ENCODE assay signal across 9 cellular contexts in genomic region chr10:77163670-77164348, GRCh38.
DNase-seq lines count a peak whose midpoint lies in the region; ATAC-seq and TF ChIP-seq lines count a peak whose summit lies in the region.
"Had no signal": no experiment of that assay in that cellular context is flagged by ENCODE, and none has a peak within 500 bp of the region (broad histone marks: within the 10 kb centered on the region; RNA-seq: fewer than 3 reads in every experiment).

No MANE protein-coding gene starts in this region.

- no peak overlapping the region for H3K27ac Mint-ChIP-seq in stimulated activated effector memory CD8-positive, alpha-beta T cell treated with anti-CD3 and anti-CD28 coated beads, Interleukin-12 subunit alpha, Interleukin-12 subunit beta, amount 100 ng/mL, for 72 hours
- H3K27ac Mint-ChIP-seq in activated naive CD4-positive, alpha-beta T cell treated with anti-CD3 and anti-CD28 coated beads, Interleukin-2, amount 10 ng/mL, durations not matched to agents 7 days and 5 days, result no peak overlapping the region
- H3K27ac Mint-ChIP-seq: immature natural killer cell had no signal

- peaks cover 14% of the 10 kb centered on the region for H3K27me3 Mint-ChIP-seq in activated naive CD4-positive, alpha-beta T cell treated with anti-CD3 and anti-CD28 coated beads, Interleukin-2, amount 10 ng/mL, durations not matched to agents 7 days and 5 days

- DNase-seq in HCT116 (ENCODE audit: low read depth, low spot score) (peak; percentile 43), SW480 (ENCODE audit: low spot score) (peak; percentile 74), hepatocyte (ENCODE audit: low spot score) (peak; percentile 88), Kasumi-1 (lab: John Stamatoyannopoulos, UW) (no peak), prostate gland (ENCODE audit: low spot score) (no peak)
- no peak for DNase-seq in stimulated activated effector memory CD8-positive, alpha-beta T cell treated with anti-CD3 and anti-CD28 coated beads, Interleukin-12 subunit alpha, Interleukin-12 subunit beta, amount 100 ng/mL, for 72 hours (ENCODE audit: low spot score in 2 of 2)
- no peak for DNase-seq in activated naive CD4-positive, alpha-beta T cell treated with anti-CD3 and anti-CD28 coated beads, Interleukin-2, amount 10 ng/mL, durations not matched to agents 7 days and 5 days
- no peak for DNase-seq in activated CD4-positive, CD25-positive, alpha-beta regulatory T cell treated with anti-CD3 and anti-CD28 coated beads, Interleukin-2, amount 50 U/mL, for 72 hours
- DNase-seq: immature natural killer cell had no signal

- H3K27me3 ChIP-seq in HCT116 (ENCODE audit: insufficient read depth, low read length), result peaks cover 37% of the 10 kb centered on the region
- H3K27me3 ChIP-seq in hepatocyte, result no peaks in the 10 kb centered on the region
- H3K27me3 ChIP-seq in prostate gland (replicated peaks; ENCODE audit: insufficient read depth), result no peaks in the 10 kb centered on the region

- H3K9me3 Mint-ChIP-seq in stimulated activated effector memory CD8-positive, alpha-beta T cell treated with anti-CD3 and anti-CD28 coated beads, Interleukin-12 subunit alpha, Interleukin-12 subunit beta, amount 100 ng/mL, for 72 hours, result no peaks in the 10 kb centered on the region
- H3K9me3 Mint-ChIP-seq in activated naive CD4-positive, alpha-beta T cell treated with anti-CD3 and anti-CD28 coated beads, Interleukin-2, amount 10 ng/mL, durations not matched to agents 7 days and 5 days, result no peaks in the 10 kb centered on the region
- H3K9me3 Mint-ChIP-seq: immature natural killer cell had no signal

- H3K9me2 ChIP-seq in HCT116 (ENCODE audit: insufficient read depth) (no peaks in the 10 kb centered on the region), hepatocyte (replicated peaks; ENCODE audit: insufficient read depth) (no peaks in the 10 kb centered on the region)

- intact Hi-C loops in HCT116 (cut with micrococcal nuclease) (loop anchor here (2.0 to 10.0 kb wide), 2 partner anchors 341 to 479 kb away; no protein-coding TSS in a partner anchor), prostate gland (cut with DNase I) (no loop called here)

- POLR2A ChIA-PET in HCT116 (lab: Charles Lee), result no interaction called here

- H3K36me3 ChIP-seq in HCT116 (ENCODE audit: control insufficient read depth in 1 of 2, insufficient read depth in 2 of 2, low read length in 2 of 2), result no peaks in the 10 kb centered on the region
- no peaks in the 10 kb centered on the region for H3K36me3 ChIP-seq in hepatocyte (replicated peaks; ENCODE audit: insufficient read depth, low read depth)
- H3K36me3 ChIP-seq in prostate gland, result no peaks in the 10 kb centered on the region

- no peak for TF ChIP-seq CTCF in HCT116 (IDR thresholded peaks at IDR 0.05 in 2 of 3, conservative IDR thresholded peaks at IDR 0.05 in 1 of 3; ENCODE audit: borderline replicate concordance in 1 of 3, insufficient read depth in 1 of 3, low read depth in 2 of 3, low read length in 2 of 3)
- no peak for TF ChIP-seq CTCF in hepatocyte (IDR thresholded peaks at IDR 0.05; ENCODE audit: poor library complexity)
- TF ChIP-seq CTCF in prostate gland (IDR thresholded peaks at IDR 0.05), result no peak

- RAD21 ChIA-PET in HCT116 (lab: Charles Lee; ENCODE audit: low non-redundant PET in 1 of 2, low total read pairs in 2 of 2, uncharacterized antibody in 2 of 2, unreplicated experiment in 2 of 2), result interaction anchor here (0.9 to 1.0 kb wide), 2 partner anchors 10 to 227 kb away, joined by 3 to 5 read pairs; no protein-coding TSS in a partner anchor

- H3K4me1 ChIP-seq in HCT116 (ENCODE audit: control insufficient read depth in 1 of 2, insufficient read depth in 2 of 2, low read length in 2 of 2), result peaks cover 0 to 29% of the 10 kb centered on the region in 2 experiments; a peak in 2 of 4 replicates
- peaks cover 12% of the 10 kb centered on the region for H3K4me1 ChIP-seq in hepatocyte (ENCODE audit: insufficient read depth)
- H3K4me1 ChIP-seq in prostate gland (replicated peaks), result no peaks in the 10 kb centered on the region

- CTCF ChIA-PET in HCT116 (lab: Charles Lee), result interaction anchor here (0.8 to 3.0 kb wide), 8 partner anchors 10 to 593 kb away, joined by 3 to 34 read pairs (median 5); no protein-coding TSS in a partner anchor
- CTCF ChIA-PET in activated naive CD4-positive, alpha-beta T cell treated with anti-CD3 and anti-CD28 coated beads, Interleukin-2, amount 10 ng/mL, durations not matched to agents 7 days and 5 days (lab: Charles Lee), result interaction anchor here (0.8 to 6.4 kb wide), 4 partner anchors 11 to 547 kb away, joined by 3 to 70 read pairs (median 16); no protein-coding TSS in a partner anchor

- BruUV-seq in HCT116 (replicated peaks; lab: Mats Ljungman, UMichigan), result no TSS peak

- H3K4me3 ChIP-seq in HCT116 (replicated peaks in 1 of 2; ENCODE audit: low read depth in 1 of 2, low read length in 2 of 2) (no peak overlapping the region), hepatocyte (no peak overlapping the region), prostate gland (no peak overlapping the region)

- no peak overlapping the region for H3K27ac ChIP-seq in HCT116 (ENCODE audit: low read depth, low read length)
- H3K27ac ChIP-seq in hepatocyte, result peak overlapping the region; percentile 66
- H3K27ac ChIP-seq in prostate gland, result no peak overlapping the region

- no peak for TF ChIP-seq POLR2A in HCT116 (IDR thresholded peaks at IDR 0.05; ENCODE audit: borderline replicate concordance, extremely low read depth, insufficient read depth, insufficient read length)
- TF ChIP-seq POLR2A in prostate gland (IDR thresholded peaks at IDR 0.05), result no peak

- no peaks in the 10 kb centered on the region for H3K36me3 Mint-ChIP-seq in stimulated activated effector memory CD8-positive, alpha-beta T cell treated with anti-CD3 and anti-CD28 coated beads, Interleukin-12 subunit alpha, Interleukin-12 subunit beta, amount 100 ng/mL, for 72 hours
- no peaks in the 10 kb centered on the region for H3K36me3 Mint-ChIP-seq in activated naive CD4-positive, alpha-beta T cell treated with anti-CD3 and anti-CD28 coated beads, Interleukin-2, amount 10 ng/mL, durations not matched to agents 7 days and 5 days
- H3K36me3 Mint-ChIP-seq: immature natural killer cell had no signal

- no peak overlapping the region for H3K9ac ChIP-seq in HCT116 (ENCODE audit: low read length)

- H3K4me1 Mint-ChIP-seq in stimulated activated effector memory CD8-positive, alpha-beta T cell treated with anti-CD3 and anti-CD28 coated beads, Interleukin-12 subunit alpha, Interleukin-12 subunit beta, amount 100 ng/mL, for 72 hours, result peaks cover 5% of the 10 kb centered on the region
- no peaks in the 10 kb centered on the region for H3K4me1 Mint-ChIP-seq in activated naive CD4-positive, alpha-beta T cell treated with anti-CD3 and anti-CD28 coated beads, Interleukin-2, amount 10 ng/mL, durations not matched to agents 7 days and 5 days

- no peak for TF ChIP-seq RAD21 in HCT116 (IDR thresholded peaks at IDR 0.05; ENCODE audit: low read depth)

- H3K79me2 ChIP-seq in HCT116 (ENCODE audit: insufficient read depth, low read length), result no peaks in the 10 kb centered on the region
- no peaks in the 10 kb centered on the region for H3K79me2 ChIP-seq in hepatocyte

- H3K4me3 Mint-ChIP-seq in stimulated activated effector memory CD8-positive, alpha-beta T cell treated with anti-CD3 and anti-CD28 coated beads, Interleukin-12 subunit alpha, Interleukin-12 subunit beta, amount 100 ng/mL, for 72 hours, result no peak overlapping the region
- no peak overlapping the region for H3K4me3 Mint-ChIP-seq in activated naive CD4-positive, alpha-beta T cell treated with anti-CD3 and anti-CD28 coated beads, Interleukin-2, amount 10 ng/mL, durations not matched to agents 7 days and 5 days
- H3K4me3 Mint-ChIP-seq: immature natural killer cell had no signal

- peak overlapping the region; percentile 42 for H3K4me2 ChIP-seq in HCT116 (ENCODE audit: low read length)
- peak overlapping the region; percentile 8 for H3K4me2 ChIP-seq in hepatocyte

- ATAC-seq in HCT116, result peak; percentile 54; the same call in 1 of the 2 replicates
- ATAC-seq in stimulated activated effector memory CD8-positive, alpha-beta T cell treated with anti-CD3 and anti-CD28 coated beads, Interleukin-12 subunit alpha, Interleukin-12 subunit beta, amount 100 ng/mL, for 72 hours, result peak; percentile 64

- no peaks in the 10 kb centered on the region for H4K20me1 ChIP-seq in HCT116 (ENCODE audit: insufficient read depth)
- no peaks in the 10 kb centered on the region for H4K20me1 ChIP-seq in hepatocyte (ENCODE audit: insufficient read depth, poor library complexity, severe bottlenecking)

- H3K9me3 ChIP-seq in HCT116 (ENCODE audit: control insufficient read depth in 1 of 2, insufficient read depth in 1 of 2, low read depth in 1 of 2, low read length in 2 of 2) (no peaks in the 10 kb centered on the region), hepatocyte (ENCODE audit: low read depth) (no peaks in the 10 kb centered on the region), prostate gland (no peaks in the 10 kb centered on the region)

- WGBS in hepatocyte (ENCODE audit: low lambda C conversion rate, missing lambda C conversion rate), result 31% methylated on average over 4 of the region's 4 CpGs
- 67% methylated on average over 4 of the region's 4 CpGs for WGBS in prostate gland

- peak overlapping the region; percentile 21 for H2AFZ ChIP-seq in HCT116 (ENCODE audit: low read depth, low read length, poor library complexity, severe bottlenecking)
- no peak overlapping the region for H2AFZ ChIP-seq in hepatocyte

TF ChIP-seq in HCT116, 20 proteins besides CTCF, POLR2A, EP300 and RAD21 (continues in another document):
- TF ChIP-seq ZFX (IDR thresholded peaks at IDR 0.05) (no peak), EZH2 (IDR thresholded peaks at IDR 0.05) (no peak), SRF (IDR thresholded peaks at IDR 0.05; ENCODE audit: low read depth) (no peak), ATF3 (IDR thresholded peaks at IDR 0.05) (no peak), ZBTB33 (IDR thresholded peaks at IDR 0.05; ENCODE audit: extremely low read depth, insufficient replicate concordance, low read length) (no peak)

Comparison
In these comparisons a context has a peak if more than half of its experiments do, and no peak if none do; other contexts are left out.
1. DNase-seq: peak in HCT116 (single experiment), SW480 (single experiment) and hepatocyte (single experiment); none in stimulated activated effector memory CD8-positive, alpha-beta T cell treated with anti-CD3 and anti-CD28 coated beads, Interleukin-12 subunit alpha, Interleukin-12 subunit beta, amount 100 ng/mL, for 72 hours (0 of 2), activated naive CD4-positive, alpha-beta T cell treated with anti-CD3 and anti-CD28 coated beads, Interleukin-2, amount 10 ng/mL, durations not matched to agents 7 days and 5 days (single experiment), activated CD4-positive, CD25-positive, alpha-beta regulatory T cell treated with anti-CD3 and anti-CD28 coated beads, Interleukin-2, amount 50 U/mL, for 72 hours (single experiment), Kasumi-1 (0 of 2) and prostate gland (single experiment).